In genomic region chr2:118090387-118091139, GRCh38 we compare ENCODE assay signal across 13 cellular contexts. TPM values are rescaled to one million over a fixed set of nuclear protein-coding genes. Genes with fewer than 3 reads are reported as not detected.
DNase-seq lines count a peak whose midpoint lies in the region; ATAC-seq lines count a peak whose summit lies in the region.
"Had no signal": no experiment of that assay in that cellular context is flagged by ENCODE, and none has a peak within 500 bp of the region (broad histone marks: within the 10 kb centered on the region; RNA-seq: fewer than 3 reads in every experiment).

No MANE protein-coding gene starts in this region.

- H3K27me3 ChIP-seq in iPS-18a (ENCODE audit: control insufficient read depth, insufficient read depth, low read length) (no peaks in the 10 kb centered on the region), thymus (ENCODE audit: control insufficient read depth, insufficient read depth) (no peaks in the 10 kb centered on the region)
- H3K27me3 ChIP-seq: BE2C had no signal

- H3K9ac ChIP-seq in iPS-18a (ENCODE audit: low read length) = no peak overlapping the region

- no peaks in the 10 kb centered on the region for H3K27me3 Mint-ChIP-seq in activated naive CD4-positive, alpha-beta T cell treated with anti-CD3 and anti-CD28 coated beads, Interleukin-2, amount 10 ng/mL, durations not matched to agents 7 days and 5 days
- no peaks in the 10 kb centered on the region for H3K27me3 Mint-ChIP-seq in activated CD4-positive, alpha-beta memory T cell treated with anti-CD3 and anti-CD28 coated beads for 36 hours

- H3K4me1 Mint-ChIP-seq in activated naive CD4-positive, alpha-beta T cell treated with anti-CD3 and anti-CD28 coated beads, Interleukin-2, amount 10 ng/mL, durations not matched to agents 7 days and 5 days = peaks cover 32% of the 10 kb centered on the region
- H3K4me1 Mint-ChIP-seq in activated CD4-positive, alpha-beta memory T cell treated with anti-CD3 and anti-CD28 coated beads for 36 hours (ENCODE audit: low read depth) = peaks cover 38% of the 10 kb centered on the region

- CTCF ChIA-PET in activated naive CD4-positive, alpha-beta T cell treated with anti-CD3 and anti-CD28 coated beads, Interleukin-2, amount 10 ng/mL, durations not matched to agents 7 days and 5 days (lab: Charles Lee) = interaction anchor here (0.6 to 2.9 kb wide), 2 partner anchors 88 to 343 kb away, joined by 3 to 8 read pairs; no protein-coding TSS in a partner anchor
- CTCF ChIA-PET in activated CD4-positive, alpha-beta memory T cell treated with anti-CD3 and anti-CD28 coated beads for 36 hours (lab: Charles Lee) = interaction anchor here (1.0 to 2.8 kb wide), 6 partner anchors 43 to 276 kb away, joined by 3 to 21 read pairs (median 5); partner anchors contain the start of gene DDX18

- POLR2A ChIA-PET in activated CD4-positive, alpha-beta memory T cell treated with anti-CD3 and anti-CD28 coated beads for 36 hours (lab: Charles Lee) = interaction anchor here (1.3 kb wide), 1 partner anchor 96 kb away, joined by 4 read pairs; no protein-coding TSS in a partner anchor

- no peak for ATAC-seq in HG03520 (IDR thresholded peaks at IDR 0.05; ENCODE audit: unreplicated experiment)

- no peaks in the 10 kb centered on the region for H3K9me3 ChIP-seq in iPS-18a (ENCODE audit: control insufficient read depth, low read depth, low read length)
- H3K9me3 ChIP-seq in thymus (ENCODE audit: control insufficient read depth) = no peaks in the 10 kb centered on the region
- H3K9me3 ChIP-seq: BE2C, neutrophil had no signal

- H3K9me3 Mint-ChIP-seq in activated naive CD4-positive, alpha-beta T cell treated with anti-CD3 and anti-CD28 coated beads, Interleukin-2, amount 10 ng/mL, durations not matched to agents 7 days and 5 days = no peaks in the 10 kb centered on the region
- H3K9me3 Mint-ChIP-seq in activated CD4-positive, alpha-beta memory T cell treated with anti-CD3 and anti-CD28 coated beads for 36 hours = no peaks in the 10 kb centered on the region

- H3K4me3 ChIP-seq in iPS-18a (ENCODE audit: low read length) = peak overlapping the region; percentile 87
- H3K4me3 ChIP-seq in thymus (ENCODE audit: low read length) = peak overlapping the region; percentile 6

- no peak overlapping the region for H3K27ac Mint-ChIP-seq in activated naive CD4-positive, alpha-beta T cell treated with anti-CD3 and anti-CD28 coated beads, Interleukin-2, amount 10 ng/mL, durations not matched to agents 7 days and 5 days
- H3K27ac Mint-ChIP-seq in activated CD4-positive, alpha-beta memory T cell treated with anti-CD3 and anti-CD28 coated beads for 36 hours = no peak overlapping the region

- peaks cover 5% of the 10 kb centered on the region for H3K36me3 Mint-ChIP-seq in activated naive CD4-positive, alpha-beta T cell treated with anti-CD3 and anti-CD28 coated beads, Interleukin-2, amount 10 ng/mL, durations not matched to agents 7 days and 5 days
- H3K36me3 Mint-ChIP-seq in activated CD4-positive, alpha-beta memory T cell treated with anti-CD3 and anti-CD28 coated beads for 36 hours = peaks cover 1% of the 10 kb centered on the region

- WGBS in thymus = 97% methylated on average over 5 of the region's 5 CpGs

- H3K27ac ChIP-seq in iPS-18a (ENCODE audit: low read length) (no peak overlapping the region), thymus (ENCODE audit: low read depth) (no peak overlapping the region)

- no peak for DNase-seq in activated naive CD4-positive, alpha-beta T cell treated with anti-CD3 and anti-CD28 coated beads, Interleukin-2, amount 10 ng/mL, durations not matched to agents 7 days and 5 days
- DNase-seq in activated naive CD4-positive, alpha-beta T cell treated with Interleukin-2 at 50 U/mL for 16 hours = no peak
- DNase-seq in activated CD4-positive, alpha-beta memory T cell treated with anti-CD3 and anti-CD28 coated beads for 36 hours = no peak
- DNase-seq in Ammon's horn (ENCODE audit: low spot score) = no peak
- DNase-seq in stimulated activated CD8-positive, alpha-beta memory T cell treated with anti-CD3 and anti-CD28 coated beads, Interleukin-4, amount 100 ng/mL, for 48 hours = no peak
- DNase-seq: activated effector memory CD4-positive, alpha-beta T cell treated with anti-CD3 and anti-CD28 coated beads, Interleukin-2, amount 50 U/mL, for 16 hours; BE2C; effector CD4-positive, alpha-beta T cell; T-helper 9 cell had no signal

- peak overlapping the region; percentile 0 for H3K4me3 Mint-ChIP-seq in activated naive CD4-positive, alpha-beta T cell treated with anti-CD3 and anti-CD28 coated beads, Interleukin-2, amount 10 ng/mL, durations not matched to agents 7 days and 5 days
- H3K4me3 Mint-ChIP-seq in activated CD4-positive, alpha-beta memory T cell treated with anti-CD3 and anti-CD28 coated beads for 36 hours = peak overlapping the region; percentile 11

- intact Hi-C loops in activated CD4-positive, alpha-beta memory T cell treated with anti-CD3 and anti-CD28 coated beads for 36 hours (cut with micrococcal nuclease) = no loop called here

- H3K4me1 ChIP-seq in iPS-18a (ENCODE audit: control insufficient read depth, low read depth, low read length) (peaks cover 7% of the 10 kb centered on the region), thymus (ENCODE audit: control insufficient read depth, insufficient read depth, low read length) (peaks cover 15% of the 10 kb centered on the region)
- H3K4me1 ChIP-seq: BE2C had no signal

- H3K36me3 ChIP-seq in iPS-18a (ENCODE audit: control insufficient read depth, low read depth, low read length) (no peaks in the 10 kb centered on the region), thymus (ENCODE audit: control insufficient read depth, insufficient read depth) (no peaks in the 10 kb centered on the region)
- H3K36me3 ChIP-seq: BE2C, neutrophil had no signal

RNA-seq across cellular contexts. Expression of gene INSIG2, which starts 2.3 kb away (rescaled TPM):
- 10 to 100 TPM; 35.0 to 40.2 TPM for total RNA-seq in activated CD4-positive, alpha-beta memory T cell treated with anti-CD3 and anti-CD28 coated beads for 36 hours
- 27.9 TPM for polyA plus RNA-seq in thymus
